In genomic region chr2:8514274-8514662, GRCh38 we compare ENCODE assay signal across 14 cellular contexts.
DNase-seq lines count a peak whose midpoint lies in the region; ATAC-seq and TF ChIP-seq lines count a peak whose summit lies in the region.
"Had no signal": no experiment of that assay in that cellular context is flagged by ENCODE, and none has a peak within 500 bp of the region (broad histone marks: within the 10 kb centered on the region; RNA-seq: fewer than 3 reads in every experiment).

No MANE protein-coding gene starts in this region.

- H3K79me2 ChIP-seq in DOHH2 (ENCODE audit: control insufficient read depth, low read length) (no peaks in the 10 kb centered on the region), KMS-11 (ENCODE audit: insufficient read depth, low read depth) (no peaks in the 10 kb centered on the region), parathyroid adenoma (peaks cover 27% of the 10 kb centered on the region), hepatocyte (no peaks in the 10 kb centered on the region)

- H3K9me2 ChIP-seq in DOHH2 (replicated peaks; ENCODE audit: control insufficient read depth, low read length) (no peaks in the 10 kb centered on the region), hepatocyte (replicated peaks; ENCODE audit: insufficient read depth) (no peaks in the 10 kb centered on the region)

- H3K9me3 ChIP-seq in DOHH2 (ENCODE audit: control insufficient read depth, insufficient read depth, low read length) (peaks cover 10% of the 10 kb centered on the region; the same call in 1 of the 2 replicates), parathyroid adenoma (ENCODE audit: control insufficient read depth, low read length) (no peaks in the 10 kb centered on the region), hepatocyte (ENCODE audit: low read depth) (no peaks in the 10 kb centered on the region)
- H3K9me3 ChIP-seq: BE2C, HAP-1 had no signal

- peaks cover 11% of the 10 kb centered on the region for H3K9me3 Mint-ChIP-seq in activated naive CD8-positive, alpha-beta T cell treated with anti-CD3 and anti-CD28 coated beads, Interleukin-2, amount 10 ng/mL, durations not matched to agents 7 days and 5 days

- 98% methylated on average over 4 of the region's 4 CpGs for WGBS in hepatocyte (ENCODE audit: low lambda C conversion rate, missing lambda C conversion rate)

- H3K4me3 Mint-ChIP-seq in activated naive CD8-positive, alpha-beta T cell treated with anti-CD3 and anti-CD28 coated beads, Interleukin-2, amount 10 ng/mL, durations not matched to agents 7 days and 5 days = peak overlapping the region; percentile 69

- H3K27ac ChIP-seq in DOHH2 (ENCODE audit: low read depth, low read length) (no peak overlapping the region; the same call in 1 of the 2 replicates), KMS-11 (peak overlapping the region; percentile 80), parathyroid adenoma (peak overlapping the region; percentile 96), hepatocyte (no peak overlapping the region)
- H3K27ac ChIP-seq: gastroesophageal sphincter had no signal

- peak overlapping the region; percentile 87 for H3K27ac Mint-ChIP-seq in activated naive CD8-positive, alpha-beta T cell treated with anti-CD3 and anti-CD28 coated beads, Interleukin-2, amount 10 ng/mL, durations not matched to agents 7 days and 5 days
- H3K27ac Mint-ChIP-seq: memory B cell had no signal

- TF ChIP-seq CTCF in DOHH2 (IDR thresholded peaks at IDR 0.05; ENCODE audit: low read depth, low read length, poor library complexity, severe bottlenecking) (no peak), KMS-11 (conservative IDR thresholded peaks at IDR 0.05; ENCODE audit: low read depth, low read length) (no peak), parathyroid adenoma (IDR thresholded peaks at IDR 0.05) (no peak), hepatocyte (IDR thresholded peaks at IDR 0.05; ENCODE audit: poor library complexity) (no peak)

- H4K20me1 ChIP-seq in DOHH2 (ENCODE audit: control insufficient read depth, insufficient read depth, low read depth, low read length) (no peaks in the 10 kb centered on the region), KMS-11 (ENCODE audit: insufficient read depth) (no peaks in the 10 kb centered on the region), hepatocyte (ENCODE audit: insufficient read depth, poor library complexity, severe bottlenecking) (no peaks in the 10 kb centered on the region)

- no peak for ATAC-seq in activated naive CD8-positive, alpha-beta T cell treated with anti-CD3 and anti-CD28 coated beads, Interleukin-2, amount 10 ng/mL, durations not matched to agents 7 days and 5 days (ENCODE audit: low read depth)
- no peak for ATAC-seq in HG02798 (IDR thresholded peaks at IDR 0.05; ENCODE audit: poor library complexity, unreplicated experiment)
- ATAC-seq: gastroesophageal sphincter, sciatic nerve had no signal

- no peak for DNase-seq in activated naive CD8-positive, alpha-beta T cell treated with anti-CD3 and anti-CD28 coated beads, Interleukin-2, amount 10 ng/mL, durations not matched to agents 7 days and 5 days
- no peak for DNase-seq in NCI-H2081 (lab: John Stamatoyannopoulos, UW)
- no peak for DNase-seq in hepatocyte (ENCODE audit: low spot score)
- DNase-seq: BE2C, SIG-M5, T1000 had no signal

- H3K4me1 ChIP-seq in DOHH2 (ENCODE audit: control insufficient read depth, low read length) = peaks cover 36% of the 10 kb centered on the region
- H3K4me1 ChIP-seq in KMS-11 (ENCODE audit: low read depth, poor library complexity, severe bottlenecking) = peaks cover 77% of the 10 kb centered on the region
- H3K4me1 ChIP-seq in parathyroid adenoma = peaks cover 87% of the 10 kb centered on the region
- H3K4me1 ChIP-seq in hepatocyte (ENCODE audit: insufficient read depth) = peaks cover 4% of the 10 kb centered on the region
- H3K4me1 ChIP-seq: BE2C, gastroesophageal sphincter, HAP-1 had no signal

- H3K36me3 Mint-ChIP-seq in activated naive CD8-positive, alpha-beta T cell treated with anti-CD3 and anti-CD28 coated beads, Interleukin-2, amount 10 ng/mL, durations not matched to agents 7 days and 5 days = peaks cover 25% of the 10 kb centered on the region

- H3K36me3 ChIP-seq in DOHH2 (ENCODE audit: control insufficient read depth, low read length) = no peaks in the 10 kb centered on the region
- no peaks in the 10 kb centered on the region for H3K36me3 ChIP-seq in KMS-11 (ENCODE audit: insufficient read depth)
- no peaks in the 10 kb centered on the region for H3K36me3 ChIP-seq in parathyroid adenoma (ENCODE audit: control insufficient read depth, insufficient read depth, low read length)
- no peaks in the 10 kb centered on the region for H3K36me3 ChIP-seq in hepatocyte (replicated peaks; ENCODE audit: insufficient read depth, low read depth)
- H3K36me3 ChIP-seq: BE2C, gastroesophageal sphincter, HAP-1 had no signal

- POLR2A ChIA-PET in activated naive CD8-positive, alpha-beta T cell treated with anti-CD3 and anti-CD28 coated beads, Interleukin-2, amount 10 ng/mL, durations not matched to agents 7 days and 5 days (lab: Charles Lee) = interaction anchor here (0.6 to 3.0 kb wide), 4 partner anchors 26 to 1404 kb away, joined by 3 to 27 read pairs (median 12); partner anchors contain the start of gene ID2

- H2AFZ ChIP-seq in KMS-11 (ENCODE audit: low read depth) (peak overlapping the region; percentile 16; the same call in 1 of the 2 replicates), parathyroid adenoma (no peak overlapping the region), hepatocyte (no peak overlapping the region)

- H3K9ac ChIP-seq in KMS-11 (peak overlapping the region; percentile 61; the same call in 1 of the 2 replicates), parathyroid adenoma (no peak overlapping the region)

- H3F3A ChIP-seq in DOHH2 (ENCODE audit: control insufficient read depth, insufficient read depth) = peaks cover 15% of the 10 kb centered on the region

- H3K4me1 Mint-ChIP-seq in activated naive CD8-positive, alpha-beta T cell treated with anti-CD3 and anti-CD28 coated beads, Interleukin-2, amount 10 ng/mL, durations not matched to agents 7 days and 5 days = peaks cover 61% of the 10 kb centered on the region

- H3K4me3 ChIP-seq in DOHH2 (ENCODE audit: low read length) = peak overlapping the region; percentile 59
- peak overlapping the region; percentile 65 for H3K4me3 ChIP-seq in KMS-11 (IDR thresholded peaks at IDR 0.05; ENCODE audit: insufficient read depth, low read depth, low read length)
- H3K4me3 ChIP-seq in parathyroid adenoma (ENCODE audit: low read depth, low read length) = no peak overlapping the region
- H3K4me3 ChIP-seq in hepatocyte = no peak overlapping the region
- H3K4me3 ChIP-seq: gastroesophageal sphincter, HAP-1 had no signal

- H3K27me3 ChIP-seq in DOHH2 (ENCODE audit: control insufficient read depth, low read length) = no peaks in the 10 kb centered on the region
- no peaks in the 10 kb centered on the region for H3K27me3 ChIP-seq in KMS-11 (ENCODE audit: insufficient read depth, low read depth)
- no peaks in the 10 kb centered on the region for H3K27me3 ChIP-seq in parathyroid adenoma (ENCODE audit: control insufficient read depth, insufficient read depth, low read length)
- no peaks in the 10 kb centered on the region for H3K27me3 ChIP-seq in hepatocyte
- H3K27me3 ChIP-seq: BE2C, gastroesophageal sphincter had no signal

- H3K27me3 Mint-ChIP-seq in activated naive CD8-positive, alpha-beta T cell treated with anti-CD3 and anti-CD28 coated beads, Interleukin-2, amount 10 ng/mL, durations not matched to agents 7 days and 5 days = no peaks in the 10 kb centered on the region

- H3K4me2 ChIP-seq in DOHH2 (ENCODE audit: low read length) (peak overlapping the region; percentile 72), KMS-11 (peak overlapping the region; percentile 87), parathyroid adenoma (ENCODE audit: low read length) (peak overlapping the region; percentile 61), hepatocyte (no peak overlapping the region)

Comparison
In these comparisons a context has a peak if more than half of its experiments do, and no peak if none do; other contexts are left out.
1. H3K27ac ChIP-seq: peak in KMS-11 (single experiment) and parathyroid adenoma (single experiment); none in DOHH2 (single experiment) and hepatocyte (single experiment).
2. H3K4me3 ChIP-seq: peak in DOHH2 (single experiment) and KMS-11 (single experiment); none in parathyroid adenoma (single experiment) and hepatocyte (single experiment).